13 cellular contexts compared by ENCODE assay signal in the genomic region with DNA sequence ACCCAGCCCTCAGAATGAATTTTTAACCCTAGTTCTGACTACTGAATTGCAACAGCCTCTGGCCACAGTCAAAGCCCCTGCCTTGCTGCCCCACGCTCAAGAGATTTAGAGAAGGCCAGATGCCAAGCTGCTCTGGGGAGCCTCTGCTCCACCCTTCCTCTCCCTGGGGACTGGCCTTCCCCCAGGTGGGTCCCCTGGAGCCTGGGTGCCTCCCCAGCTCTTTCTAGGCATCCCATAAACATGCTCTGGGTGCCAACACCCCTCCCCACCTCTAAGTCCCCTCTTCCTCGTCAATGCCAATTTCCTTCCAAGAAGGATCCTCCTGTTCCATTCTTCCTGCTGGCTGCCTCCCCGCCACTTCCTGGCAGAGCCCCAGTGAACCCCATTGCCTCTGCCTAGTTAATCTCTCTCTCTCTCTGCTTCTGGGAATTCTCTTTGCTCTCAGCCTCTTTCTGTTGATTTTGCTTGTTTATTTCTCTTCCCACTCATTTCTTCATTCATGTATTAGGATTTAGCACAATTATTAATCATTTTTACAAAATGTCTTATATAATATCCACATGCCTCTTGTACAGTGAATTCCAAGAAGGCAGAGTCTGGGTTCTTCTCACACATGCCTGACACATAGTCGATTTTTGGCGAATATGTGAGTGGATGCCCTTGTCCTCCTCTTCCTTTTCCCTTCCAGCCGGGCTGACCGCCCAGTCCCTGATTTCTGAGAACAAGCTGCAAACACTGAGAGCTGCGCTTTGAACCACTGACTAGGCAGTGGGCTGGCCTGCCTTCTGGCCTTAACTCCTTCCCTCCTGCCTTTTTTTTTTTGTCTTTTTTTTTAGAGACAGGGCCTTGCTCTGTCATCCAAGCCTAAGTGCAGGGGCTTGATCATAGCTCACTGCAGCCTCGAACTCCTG. TPM values are rescaled to one million over a fixed set of nuclear protein-coding genes. Genes with fewer than 3 reads are reported as not detected.
A peak's percentile ranks its signal among the peaks of the same experiment; 100 is the strongest.
DNase-seq lines count a peak whose midpoint lies in the region; ATAC-seq, FAIRE-seq and TF ChIP-seq lines count a peak whose summit lies in the region.
"Had no signal": no experiment of that assay in that cellular context is flagged by ENCODE, and none has a peak within 500 bp of the region (broad histone marks: within the 10 kb centered on the region; RNA-seq: fewer than 3 reads in every experiment).

No MANE protein-coding gene starts in this region.

- intact Hi-C loops in stomach (cut with DNase I; ENCODE audit: low total_unique reads), result no loop called here

- DNase-seq in MG63, result peak; percentile 35
- no peak for DNase-seq in lung (ENCODE audit: low spot score)
- DNase-seq in stomach, result peak; percentile 44
- no peak for DNase-seq in AML-193 (lab: John Stamatoyannopoulos, UW)
- DNase-seq in WERI-Rb-1, result no peak
- DNase-seq in RCC 7860 (ENCODE audit: low spot score), result no peak
- DNase-seq: activated CD4-positive, alpha-beta memory T cell treated with anti-CD3 and anti-CD28 coated beads, Interleukin-2, amount 10 ng/mL, durations not matched to agents 7 days and 5 days had no signal

- no peak for TF ChIP-seq POLR2A in stomach (IDR thresholded peaks at IDR 0.05)

- H3K27ac ChIP-seq in esophagus (ENCODE audit: low read depth in 2 of 2, low read length in 1 of 2) (peak overlapping the region; percentile 40 to 65), lung (ENCODE audit: low read depth in 1 of 2, low read length in 1 of 2) (peak overlapping the region in 1 of 2 donors; percentile 47), stomach (peak overlapping the region; percentile 57 to 84 (median 70)), WERI-Rb-1 (no peak overlapping the region)

- ATAC-seq in lung (ENCODE audit: insufficient read depth, low FRiP score) (peak; percentile 31), HG02884 (IDR thresholded peaks at IDR 0.05; ENCODE audit: unreplicated experiment) (no peak)
- ATAC-seq: natural killer cell treated with Interleukin-12 subunit alpha and Interleukin-12 subunit beta and Interleukin-15 and Interleukin-18, amount 100 ng/mL, for 72 hours; SK-N-SH treated with all-trans-retinoic acid at 6 μM for 48 hours had no signal

- no peaks in the 10 kb centered on the region for H3K9me3 ChIP-seq in MG63
- H3K9me3 ChIP-seq in esophagus (ENCODE audit: control insufficient read depth in 2 of 2, insufficient read depth in 1 of 2, low read depth in 1 of 2, low read length in 1 of 2), result no peaks in the 10 kb centered on the region
- H3K9me3 ChIP-seq in lung (ENCODE audit: control insufficient read depth in 2 of 2, insufficient read depth in 1 of 2, low read length in 1 of 2), result no peaks in the 10 kb centered on the region
- H3K9me3 ChIP-seq in stomach, result no peaks in the 10 kb centered on the region
- H3K9me3 ChIP-seq in WERI-Rb-1 (ENCODE audit: severe bottlenecking), result no peaks in the 10 kb centered on the region

- H3K4me1 ChIP-seq in esophagus (ENCODE audit: control insufficient read depth in 2 of 2, insufficient read depth in 2 of 2, low read length in 1 of 2) (peaks cover 3 to 27% of the 10 kb centered on the region in 2 donors), lung (ENCODE audit: control insufficient read depth in 2 of 2, insufficient read depth in 2 of 2, low read length in 2 of 2) (peaks cover 0 to 8% of the 10 kb centered on the region in 2 donors), stomach (peaks cover 38 to 79% (median 68%) of the 10 kb centered on the region in 4 donors)

- H3K27me3 ChIP-seq in MG63 (no peaks in the 10 kb centered on the region), esophagus (ENCODE audit: control insufficient read depth in 1 of 2, insufficient read depth in 2 of 2, low read length in 2 of 2) (no peaks in the 10 kb centered on the region), lung (ENCODE audit: control insufficient read depth, insufficient read depth) (no peaks in the 10 kb centered on the region), stomach (no peaks in the 10 kb centered on the region), WERI-Rb-1 (ENCODE audit: insufficient read depth, low read depth, severe bottlenecking) (no peaks in the 10 kb centered on the region)

- H3K4me3 ChIP-seq in MG63, result no peak overlapping the region
- no peak overlapping the region for H3K4me3 ChIP-seq in esophagus (ENCODE audit: low read depth in 1 of 2, low read length in 2 of 2)
- H3K4me3 ChIP-seq in lung, result no peak overlapping the region
- H3K4me3 ChIP-seq in stomach, result no peak overlapping the region
- H3K4me3 ChIP-seq in WERI-Rb-1 (ENCODE audit: low read depth, low read length), result no peak overlapping the region

- H3K36me3 ChIP-seq in MG63 (peaks cover 6% of the 10 kb centered on the region), esophagus (ENCODE audit: control insufficient read depth in 2 of 2, insufficient read depth in 2 of 2, low read length in 1 of 2) (peaks cover 12 to 18% of the 10 kb centered on the region in 2 donors), lung (ENCODE audit: control insufficient read depth in 2 of 2, insufficient read depth in 2 of 2, low read length in 2 of 2) (peaks cover 2 to 21% of the 10 kb centered on the region in 2 donors), stomach (peaks cover 17 to 27% (median 24%) of the 10 kb centered on the region in 4 donors), WERI-Rb-1 (peaks cover 17% of the 10 kb centered on the region)

- TF ChIP-seq CTCF in lung (IDR thresholded peaks at IDR 0.05; ENCODE audit: control extremely low read depth, extremely low read depth) (no peak), stomach (IDR thresholded peaks at IDR 0.05) (no peak), WERI-Rb-1 (IDR thresholded peaks at IDR 0.05; ENCODE audit: low read depth, low read length) (no peak)

- FAIRE-seq in RCC 7860 (lab: Jason Lieb, UNC), result no peak
- FAIRE-seq: astrocyte, GM12892 had no signal

- WGBS in esophagus, 2 donors, result 26% methylated on average over 9 of the region's 9 CpGs
- 44 to 65% methylated on average over 9 of the region's 9 CpGs for WGBS in lung, 2 donors
- 19 to 38% (median 31%) methylated on average over 8 to 9 of the region's 9 CpGs for WGBS in stomach, 5 donors

- no peak for TF ChIP-seq EP300 in stomach (IDR thresholded peaks at IDR 0.05)

RNA-seq across cellular contexts. Expression of a gene that starts 17.5 kb away (rescaled TPM):
- total RNA-seq in MG63 (2014; rRNA removed; shearing (Covaris generic); ENCODE audit: low replicate concordance), result 46.4 and 71.1 TPM in 2 replicates
- polyA plus RNA-seq in esophagus (100 to 1,000 TPM; 171 to 204 TPM), lung (100 to 1,000 TPM; 174 to 290 TPM), stomach (100 to 1,000 TPM; 248 to 307 (median 293) TPM)
- total RNA-seq in lung (10 to 100 TPM; 67.5 to 92.4 TPM), stomach (100 to 1,000 TPM in 1 of 5 donors, 10 to 100 TPM in 3, 1 to 10 TPM in 1; 2.0 to 136 (median 49.6) TPM)

RNA-seq across cellular contexts. Expression of a gene that starts 17.9 kb away (rescaled TPM):
- total RNA-seq in MG63 (2014; rRNA removed; shearing (Covaris generic); ENCODE audit: low replicate concordance), result 33.2 and 38.9 TPM in 2 replicates
- polyA plus RNA-seq in esophagus (10 to 100 TPM; 20.3 to 31.2 TPM), lung (10 to 100 TPM; 27.1 to 32.5 TPM), stomach (10 to 100 TPM; 30.3 to 37.9 (median 37.7) TPM)
- total RNA-seq in lung (10 to 100 TPM; 11.2 to 23.7 TPM), stomach (10 to 100 TPM in 2 of 5 donors, 1 to 10 TPM in 2, under 1 TPM in 1; 0.58 to 19.0 (median 5.3) TPM)

RNA-seq across cellular contexts. Expression of a gene that starts 53.4 kb away (rescaled TPM):
- 36.2 and 37.8 TPM in 2 replicates for total RNA-seq in MG63 (2014; rRNA removed; shearing (Covaris generic); ENCODE audit: low replicate concordance)
- polyA plus RNA-seq in esophagus, result 100 to 1,000 TPM in 1 of 2 donors, 10 to 100 TPM in 1; 61.3 to 142 TPM
- total RNA-seq in lung, result 10 to 100 TPM; 38.6 to 61.6 TPM
- 10 to 100 TPM; 46.5 to 60.8 TPM for polyA plus RNA-seq in lung
- 100 to 1,000 TPM in 1 of 5 donors, 10 to 100 TPM in 4; 39.7 to 129 (median 80.5) TPM for total RNA-seq in stomach
- polyA plus RNA-seq in stomach, result 10 to 100 TPM; 53.5 to 75.3 (median 59.3) TPM

Comparison
In these comparisons a context has a peak if more than half of its experiments do, and no peak if none do; other contexts are left out.
1. DNase-seq: peak in MG63 (single experiment) and stomach (single experiment); none in lung (single experiment), AML-193 (0 of 2), WERI-Rb-1 (single experiment) and RCC 7860 (single experiment).